Comparison of ENCODE assay signal across 13 cellular contexts in the genomic region with DNA sequence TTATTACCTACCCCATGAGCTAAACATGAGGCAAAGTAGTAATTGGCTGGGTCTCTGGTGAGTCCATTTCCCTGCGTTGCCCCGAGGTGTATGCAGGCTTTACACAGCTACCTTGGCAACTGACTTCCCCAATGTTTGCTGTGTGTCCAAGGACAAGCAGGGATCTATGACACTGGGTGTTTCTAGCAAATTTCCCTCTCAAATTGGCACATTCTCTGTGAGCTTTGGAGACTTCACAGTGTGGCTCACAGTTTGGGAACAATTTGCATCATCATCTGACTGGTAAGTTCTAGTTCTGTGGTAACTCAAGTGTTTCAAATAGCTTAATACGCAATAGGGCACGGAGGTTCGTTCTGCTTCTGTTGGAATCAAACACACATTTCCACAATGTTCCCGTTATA. TPM values are rescaled to one million over a fixed set of nuclear protein-coding genes. Genes with fewer than 3 reads are reported as not detected.
DNase-seq lines count a peak whose midpoint lies in the region; ATAC-seq, FAIRE-seq and TF ChIP-seq lines count a peak whose summit lies in the region.
"Had no signal": no experiment of that assay in that cellular context is flagged by ENCODE, and none has a peak within 500 bp of the region (broad histone marks: within the 10 kb centered on the region; RNA-seq: fewer than 3 reads in every experiment).

No MANE protein-coding gene starts in this region.

- H3K4me3 ChIP-seq in astrocyte of the cerebellum (ENCODE audit: low read depth, low read length): peak overlapping the region; percentile 16
- peak overlapping the region in 4 of 5 donors; percentile 8 to 54 (median 46) for H3K4me3 ChIP-seq in subcutaneous abdominal adipose tissue (ENCODE audit: low read depth in 1 of 5, low read length in 5 of 5)
- H3K4me3 ChIP-seq in brain microvascular endothelial cell (ENCODE audit: low read depth, low read length): no peak overlapping the region

- TF ChIP-seq POLR2A in GM12892 (IDR thresholded peaks at IDR 0.05; ENCODE audit: low read depth, low read length): no peak

- H3K36me3 ChIP-seq in subcutaneous abdominal adipose tissue (ENCODE audit: control insufficient read depth in 5 of 5, insufficient read depth in 5 of 5, low read length in 5 of 5): peaks cover 12 to 23% (median 18%) of the 10 kb centered on the region in 5 donors
- peaks cover 25% of the 10 kb centered on the region for H3K36me3 ChIP-seq in brain microvascular endothelial cell (replicated peaks)

- peaks cover 16 to 52% (median 50%) of the 10 kb centered on the region in 5 donors for H3K4me1 ChIP-seq in subcutaneous abdominal adipose tissue (ENCODE audit: control insufficient read depth in 5 of 5, insufficient read depth in 5 of 5, low read length in 5 of 5)

- peak; percentile 17 for DNase-seq in HuH-7 (ENCODE audit: low spot score)
- no peak for DNase-seq in astrocyte of the cerebellum (ENCODE audit: low read depth)
- peak; percentile 65 for DNase-seq in islet precursor cell
- DNase-seq in brain microvascular endothelial cell: no peak
- DNase-seq in kidney glomerular epithelial cell (lab: John Stamatoyannopoulos, UW): no peak
- no peak for DNase-seq in GM12892 (ENCODE audit: insufficient read length)
- DNase-seq: activated B cell treated with CpG ODN at 0.5 μM for 24 hours; activated naive CD4-positive, alpha-beta T cell; GDM1; naive thymus-derived CD4-positive, alpha-beta T cell had no signal

- H3K27me3 ChIP-seq in subcutaneous abdominal adipose tissue (ENCODE audit: control insufficient read depth in 5 of 5, insufficient read depth in 4 of 5, low read length in 5 of 5): no peaks in the 10 kb centered on the region
- no peaks in the 10 kb centered on the region for H3K27me3 ChIP-seq in brain microvascular endothelial cell (replicated peaks)

- no peaks in the 10 kb centered on the region for H3K9me3 ChIP-seq in subcutaneous abdominal adipose tissue (ENCODE audit: control insufficient read depth in 5 of 5, low read length in 5 of 5)

- FAIRE-seq in GM12892 (lab: Jason Lieb, UNC): no peak

- no peak for ATAC-seq in HG02763 (IDR thresholded peaks at IDR 0.05; ENCODE audit: unreplicated experiment)
- ATAC-seq: naive thymus-derived CD4-positive, alpha-beta T cell had no signal

- H3K27ac ChIP-seq in subcutaneous abdominal adipose tissue (ENCODE audit: low read depth, low read length) (peak overlapping the region; percentile 98), brain microvascular endothelial cell (no peak overlapping the region)
- H3K27ac ChIP-seq: epithelial cell of prostate had no signal

- in situ Hi-C loops in astrocyte of the cerebellum (cut with HindIII; ENCODE audit: low sequenced_read_pairs) (no loop called here), brain microvascular endothelial cell (cut with HindIII; ENCODE audit: low pct_ligation_motif_present, low sequenced_read_pairs) (no loop called here)

- peak overlapping the region; percentile 21 to 77 (median 51) for H3K9ac ChIP-seq in subcutaneous abdominal adipose tissue (ENCODE audit: low read length in 5 of 5)

- no peak for TF ChIP-seq CTCF in astrocyte of the cerebellum (IDR thresholded peaks at IDR 0.05; ENCODE audit: low read depth, low read length, missing control alignments)
- no peak for TF ChIP-seq CTCF in brain microvascular endothelial cell (IDR thresholded peaks at IDR 0.05; ENCODE audit: low read depth, low read length, missing control alignments)

RNA-seq across cellular contexts. Expression of gene NNMT, which starts 12.5 kb away (rescaled TPM):
- polyA plus RNA-seq in GM12892 (2012; ENCODE audit: missing spikeins): not detected
- polyA plus RNA-seq: naive thymus-derived CD4-positive, alpha-beta T cell had no signal

Comparison
In these comparisons a context has a peak if more than half of its experiments do, and no peak if none do; other contexts are left out.
1. DNase-seq: peak in HuH-7 (single experiment) and islet precursor cell (single experiment); none in astrocyte of the cerebellum (single experiment), brain microvascular endothelial cell (single experiment), kidney glomerular epithelial cell (single experiment) and GM12892 (single experiment).